In genomic region chr19:13881231-13881691, GRCh38 we compare ENCODE assay signal across 8 cellular contexts. TPM values are rescaled to one million over a fixed set of nuclear protein-coding genes. Genes with fewer than 3 reads are reported as not detected.
DNase-seq lines count a peak whose midpoint lies in the region; ATAC-seq and TF ChIP-seq lines count a peak whose summit lies in the region.

No MANE protein-coding gene starts in this region.

- peak overlapping the region; percentile 87 for H3K27ac Mint-ChIP-seq in T-helper 17 cell

- no peaks in the 10 kb centered on the region for H3K9me3 ChIP-seq in T-helper 17 cell (ENCODE audit: control insufficient read depth, low read length, poor library complexity, severe bottlenecking)

- H3K4me3 Mint-ChIP-seq in T-helper 17 cell: peak overlapping the region; percentile 68

- peaks cover 23% of the 10 kb centered on the region for H3K4me1 Mint-ChIP-seq in T-helper 17 cell

- H3K27me3 Mint-ChIP-seq in T-helper 17 cell: no peaks in the 10 kb centered on the region

- no peaks in the 10 kb centered on the region for H3K36me3 Mint-ChIP-seq in T-helper 17 cell (ENCODE audit: low read depth)

- no peak for TF ChIP-seq CTCF in omental fat pad (IDR thresholded peaks at IDR 0.05)

- DNase-seq in DMS 273 (lab: John Stamatoyannopoulos, UW; ENCODE audit: unreplicated experiment) (peak; percentile 65), DMS 273 treated with DMSO at 0.1 percent for 48 hours (lab: John Stamatoyannopoulos, UW) (no peak), T-helper 17 cell (no peak), glomerular visceral epithelial cell (ENCODE audit: extremely low spot score) (peak; percentile 29), omental fat pad (ENCODE audit: low spot score) (no peak)
- DNase-seq in stimulated activated naive CD8-positive, alpha-beta T cell treated with anti-CD3 and anti-CD28 coated beads, Interleukin-15, Interleukin-2, amounts not matched to agents 100 U/mL and 50 U/mL, for 24 hours: peak; percentile 37

- no peak for ATAC-seq in T-helper 17 cell
- no peak for ATAC-seq in stimulated activated naive CD8-positive, alpha-beta T cell treated with anti-CD3 and anti-CD28 coated beads, Interleukin-15, Interleukin-2, amounts not matched to agents 100 U/mL and 50 U/mL, for 24 hours
- no peak for ATAC-seq in omental fat pad (ENCODE audit: low FRiP score)
- no peak for ATAC-seq in HG03439 (IDR thresholded peaks at IDR 0.05; ENCODE audit: unreplicated experiment)
- ATAC-seq in HG03097 (IDR thresholded peaks at IDR 0.05; ENCODE audit: low FRiP score, unreplicated experiment): no peak

RNA-seq across cellular contexts. Expression of gene NANOS3, which starts 4.3 kb away (rescaled TPM):
- total RNA-seq in T-helper 17 cell (1 to 10 TPM in 1 of 2 donors, under 1 TPM in 1; 0.60 to 2.6 TPM), omental fat pad (not detected)

RNA-seq across cellular contexts. Expression of gene BRME1, which starts 24.7 kb away (rescaled TPM):
- total RNA-seq in T-helper 17 cell: 1 to 10 TPM in 1 of 2 donors, under 1 TPM in 1; 0.82 to 1.7 TPM
- under 1 TPM in 2 of 4 donors, not detected in 2; 0.46 to 0.95 TPM for total RNA-seq in omental fat pad

RNA-seq across cellular contexts. Expression of gene CC2D1A, which starts 24.7 kb away (rescaled TPM):
- total RNA-seq in T-helper 17 cell (10 to 100 TPM; 22.5 to 24.4 TPM), omental fat pad (10 to 100 TPM; 12.3 to 24.9 (median 15.6) TPM)

RNA-seq across cellular contexts. Expression of gene PODNL1, which starts 57.0 kb away (rescaled TPM):
- total RNA-seq in T-helper 17 cell: under 1 TPM in 1 of 2 donors, not detected in 1; 0.31 TPM
- total RNA-seq in omental fat pad: not detected

Comparison
In these comparisons a context has a peak if more than half of its experiments do, and no peak if none do; other contexts are left out.
1. DNase-seq: peak in DMS 273 (single experiment), glomerular visceral epithelial cell (single experiment) and stimulated activated naive CD8-positive, alpha-beta T cell treated with anti-CD3 and anti-CD28 coated beads, Interleukin-15, Interleukin-2, amounts not matched to agents 100 U/mL and 50 U/mL, for 24 hours (single experiment); none in DMS 273 treated with DMSO at 0.1 percent for 48 hours (single experiment), T-helper 17 cell (0 of 3) and omental fat pad (single experiment).